ENCODE assay signal across 13 cellular contexts in the genomic region with DNA sequence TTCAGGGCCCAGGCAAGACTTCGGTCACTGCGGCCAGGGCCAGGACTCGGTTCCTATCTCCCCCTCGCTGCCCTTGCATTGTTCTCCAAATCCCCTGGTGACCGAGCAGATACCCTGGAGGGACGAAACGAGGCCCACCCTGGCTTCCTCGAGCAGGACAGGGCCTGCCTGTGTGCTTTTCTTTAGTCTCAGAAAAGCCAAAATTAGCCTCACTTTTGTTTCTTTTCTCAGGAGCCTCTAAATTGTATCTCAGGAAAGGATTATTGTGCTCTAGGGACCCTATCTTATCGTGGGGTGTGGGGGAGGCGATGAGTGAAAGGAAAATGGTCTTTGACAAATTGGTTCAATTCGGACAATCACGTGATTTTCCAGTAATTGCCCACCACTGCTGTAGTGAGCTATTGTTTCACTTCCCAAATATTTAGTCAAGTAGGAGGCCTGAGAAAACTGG.
DNase-seq lines count a peak whose midpoint lies in the region; ATAC-seq, FAIRE-seq and TF ChIP-seq lines count a peak whose summit lies in the region.
"Had no signal": no experiment of that assay in that cellular context is flagged by ENCODE, and none has a peak within 500 bp of the region (broad histone marks: within the 10 kb centered on the region; RNA-seq: fewer than 3 reads in every experiment).

No MANE protein-coding gene starts in this region.

- H3K4me3 Mint-ChIP-seq in nephron progenitor cell, result peak overlapping the region; percentile 40
- no peak overlapping the region for H3K4me3 Mint-ChIP-seq in activated T-helper 1 cell treated with anti-CD3 and anti-CD28 coated beads, Interleukin-12 subunit alpha, Interleukin-12 subunit beta, Interleukin-2, Interleukin-4 antibody, amounts not matched to agents 30 ng/mL and 10 ng/mL and 1 ng/mL, durations not matched to agents 14 hours and 24 hours and 36 hours

- H3K27me3 ChIP-seq in heart left ventricle (peaks cover 0 to under 1% (median 0%) of the 10 kb centered on the region in 9 donors), H1 (replicated peaks in 1 of 4; ENCODE audit: control insufficient read depth in 3 of 4, extremely low read depth in 1 of 4, insufficient read depth in 3 of 4, low read length in 3 of 4) (no peaks in the 10 kb centered on the region), upper lobe of left lung (no peaks in the 10 kb centered on the region), MG63 (no peaks in the 10 kb centered on the region)
- H3K27me3 ChIP-seq: colonic mucosa, right lobe of liver, suprapubic skin had no signal

- H3K36me3 Mint-ChIP-seq in nephron progenitor cell (ENCODE audit: low read depth), result no peaks in the 10 kb centered on the region
- H3K36me3 Mint-ChIP-seq in activated T-helper 1 cell treated with anti-CD3 and anti-CD28 coated beads, Interleukin-12 subunit alpha, Interleukin-12 subunit beta, Interleukin-2, Interleukin-4 antibody, amounts not matched to agents 30 ng/mL and 10 ng/mL and 1 ng/mL, durations not matched to agents 14 hours and 24 hours and 36 hours (ENCODE audit: low read depth), result no peaks in the 10 kb centered on the region

- POLR2A ChIA-PET in H1 (lab: Charles Lee; ENCODE audit: partially characterized antibody), result interaction anchor here (1.5 kb wide), 1 partner anchor 86 kb away, joined by 4 read pairs; no protein-coding TSS in a partner anchor

- H3K9me3 Mint-ChIP-seq in nephron progenitor cell, result peaks cover 5% of the 10 kb centered on the region
- no peaks in the 10 kb centered on the region for H3K9me3 Mint-ChIP-seq in activated T-helper 1 cell treated with anti-CD3 and anti-CD28 coated beads, Interleukin-12 subunit alpha, Interleukin-12 subunit beta, Interleukin-2, Interleukin-4 antibody, amounts not matched to agents 30 ng/mL and 10 ng/mL and 1 ng/mL, durations not matched to agents 14 hours and 24 hours and 36 hours

- TF ChIP-seq POLR2A in heart left ventricle (IDR thresholded peaks at IDR 0.05) (no peak), H1 (IDR thresholded peaks at IDR 0.05; ENCODE audit: control extremely low read depth in 1 of 2, low read depth in 2 of 2, low read length in 2 of 2) (no peak), upper lobe of left lung (IDR thresholded peaks at IDR 0.05) (no peak)

- no peak overlapping the region for H3K23ac ChIP-seq in H1 (ENCODE audit: insufficient read length)

- 48 to 67% (median 51%) methylated on average over 12 of the region's 12 CpGs for WGBS in heart left ventricle, 4 donors
- 91% methylated on average over 12 of the region's 12 CpGs; no CpG with 5 or more reads in 1 of the 2 experiments for WGBS in H1 (ENCODE audit: extremely low coverage in 1 of 2, insufficient coverage in 1 of 2, insufficient read length in 1 of 2, insufficient replicate concordance in 2 of 2, low coverage in 1 of 2, low lambda C conversion rate in 2 of 2, missing lambda C conversion rate in 1 of 2), 2 experiments
- WGBS in upper lobe of left lung, 2 donors, result 59 to 77% methylated on average over 12 of the region's 12 CpGs

- TF ChIP-seq CTCF in heart left ventricle (IDR thresholded peaks at IDR 0.05), result no peak
- no peak for TF ChIP-seq CTCF in H1 (IDR thresholded peaks at IDR 0.05; ENCODE audit: control extremely low read depth in 1 of 3, insufficient read depth in 1 of 3, low read depth in 1 of 3, low read length in 3 of 3)
- no peak for TF ChIP-seq CTCF in nephron progenitor cell (IDR thresholded peaks at IDR 0.05)
- TF ChIP-seq CTCF in upper lobe of left lung (IDR thresholded peaks at IDR 0.05), result no peak

- ATAC-seq in heart left ventricle (peak in 2 of 4 donors; percentile 14 to 27), Right ventricle myocardium superior (ENCODE audit: poor library complexity) (no peak), upper lobe of left lung (ENCODE audit: low FRiP score in 2 of 2) (no peak)

- H3K56ac ChIP-seq in H1 (replicated peaks; ENCODE audit: insufficient read length, low read depth, low read length), result no peak overlapping the region

- no peak overlapping the region for H4K91ac ChIP-seq in H1 (replicated peaks; ENCODE audit: insufficient read length, low read length)

- H4K5ac ChIP-seq in H1 (ENCODE audit: insufficient read length, low read depth, low read length), result no peak overlapping the region

- H3K36me3 ChIP-seq in heart left ventricle, result no peaks in the 10 kb centered on the region
- H3K36me3 ChIP-seq in H1 (ENCODE audit: control insufficient read depth in 2 of 4, insufficient read depth in 4 of 4, low read length in 3 of 4), result no peaks in the 10 kb centered on the region
- no peaks in the 10 kb centered on the region for H3K36me3 ChIP-seq in upper lobe of left lung
- H3K36me3 ChIP-seq in MG63, result no peaks in the 10 kb centered on the region
- H3K36me3 ChIP-seq: colonic mucosa, right lobe of liver, suprapubic skin had no signal

- no peak overlapping the region for H3K4me2 ChIP-seq in H1 (ENCODE audit: insufficient read depth in 1 of 2, low read depth in 2 of 2, low read length in 2 of 2)

- H3K79me2 ChIP-seq in H1 (ENCODE audit: control insufficient read depth in 1 of 2, insufficient read depth in 2 of 2, low read length in 2 of 2), result no peaks in the 10 kb centered on the region

- H2AK5ac ChIP-seq in H1 (ENCODE audit: low read depth, low read length), result no peak overlapping the region

- H3K27me3 Mint-ChIP-seq in nephron progenitor cell (ENCODE audit: low read depth, poor library complexity), result peaks cover 24% of the 10 kb centered on the region
- H3K27me3 Mint-ChIP-seq in activated T-helper 1 cell treated with anti-CD3 and anti-CD28 coated beads, Interleukin-12 subunit alpha, Interleukin-12 subunit beta, Interleukin-2, Interleukin-4 antibody, amounts not matched to agents 30 ng/mL and 10 ng/mL and 1 ng/mL, durations not matched to agents 14 hours and 24 hours and 36 hours (ENCODE audit: insufficient read depth), result peaks cover 31% of the 10 kb centered on the region

- no peak overlapping the region for H2BK20ac ChIP-seq in H1 (ENCODE audit: low read length)

- peaks cover 59% of the 10 kb centered on the region for H3K4me1 Mint-ChIP-seq in nephron progenitor cell
- peaks cover 10% of the 10 kb centered on the region for H3K4me1 Mint-ChIP-seq in activated T-helper 1 cell treated with anti-CD3 and anti-CD28 coated beads, Interleukin-12 subunit alpha, Interleukin-12 subunit beta, Interleukin-2, Interleukin-4 antibody, amounts not matched to agents 30 ng/mL and 10 ng/mL and 1 ng/mL, durations not matched to agents 14 hours and 24 hours and 36 hours (ENCODE audit: low read depth)

- no peak overlapping the region for H3K9ac ChIP-seq in H1 (replicated peaks in 1 of 4; ENCODE audit: extremely low read depth in 1 of 4, low read depth in 3 of 4, low read length in 3 of 4)

- no peak overlapping the region for H2BK15ac ChIP-seq in H1 (ENCODE audit: low read length)

- intact Hi-C loops in heart left ventricle (cut with DNase I) (loop anchor here in 8 of 10 donors (5.0 kb wide), 4 partner anchors 44 to 99 kb away; partner anchors contain the start of gene ATP13A3 (in 5 of the 8)), Right ventricle myocardium superior (cut with DNase I) (no loop called here)
- intact Hi-C loops in activated T-helper 1 cell treated with anti-CD3 and anti-CD28 coated beads, Interleukin-12 subunit alpha, Interleukin-12 subunit beta, Interleukin-2, Interleukin-4 antibody, amounts not matched to agents 30 ng/mL and 10 ng/mL and 1 ng/mL, durations not matched to agents 14 hours and 24 hours and 36 hours (cut with micrococcal nuclease), result loop anchor here (5.0 kb wide), 1 partner anchor 239 kb away; no protein-coding TSS in a partner anchor

- FAIRE-seq in H1 (lab: Jason Lieb, UNC), result no peak
- FAIRE-seq: keratinocyte had no signal

- H3K4me1 ChIP-seq in heart left ventricle, result peaks cover 0 to 68% (median 31%) of the 10 kb centered on the region in 12 donors
- no peaks in the 10 kb centered on the region for H3K4me1 ChIP-seq in H1 (replicated peaks in 1 of 4; ENCODE audit: control insufficient read depth in 3 of 4, insufficient read depth in 4 of 4, low read length in 3 of 4)
- H3K4me1 ChIP-seq in upper lobe of left lung, result peaks cover 12 to 34% (median 23%) of the 10 kb centered on the region in 4 donors
- H3K4me1 ChIP-seq: colonic mucosa had no signal

- peak overlapping the region; percentile 99 for H3K27ac Mint-ChIP-seq in nephron progenitor cell
- H3K27ac Mint-ChIP-seq in activated T-helper 1 cell treated with anti-CD3 and anti-CD28 coated beads, Interleukin-12 subunit alpha, Interleukin-12 subunit beta, Interleukin-2, Interleukin-4 antibody, amounts not matched to agents 30 ng/mL and 10 ng/mL and 1 ng/mL, durations not matched to agents 14 hours and 24 hours and 36 hours, result no peak overlapping the region

- H3K4me3 ChIP-seq in heart left ventricle (peak overlapping the region in 2 of 12 donors; percentile 0 to 16), H1 (ENCODE audit: extremely low read depth in 1 of 4, insufficient read depth in 2 of 4, low read depth in 3 of 4, low read length in 4 of 4) (no peak overlapping the region), upper lobe of left lung (no peak overlapping the region), MG63 (no peak overlapping the region)
- H3K4me3 ChIP-seq: colonic mucosa, right lobe of liver, suprapubic skin had no signal

- H3K79me1 ChIP-seq in H1 (ENCODE audit: low read depth, low read length), result no peaks in the 10 kb centered on the region

- H2BK12ac ChIP-seq in H1 (ENCODE audit: low read depth, low read length), result no peak overlapping the region

- no peak for TF ChIP-seq RAD21 in H1 (IDR thresholded peaks at IDR 0.05 in 1 of 2, conservative IDR thresholded peaks at IDR 0.05 in 1 of 2; ENCODE audit: low read depth in 2 of 2, low read length in 2 of 2)

- H3K23me2 ChIP-seq in H1 (ENCODE audit: low read depth, low read length), result no peaks in the 10 kb centered on the region

- H3K14ac ChIP-seq in H1 (ENCODE audit: insufficient read length), result no peak overlapping the region

- CTCF ChIA-PET in H1 (lab: Charles Lee; ENCODE audit: partially characterized antibody), result interaction anchor here (0.7 to 5.4 kb wide), 7 partner anchors 16 to 138 kb away, joined by 3 to 48 read pairs (median 4); no protein-coding TSS in a partner anchor

- H3K27ac ChIP-seq in heart left ventricle (peak overlapping the region; percentile 55 to 91 (median 86)), H1 (ENCODE audit: low read depth, low read length) (no peak overlapping the region), upper lobe of left lung (peak overlapping the region in 1 of 4 donors; percentile 40)
- H3K27ac ChIP-seq: colonic mucosa had no signal

- H2BK5ac ChIP-seq in H1 (ENCODE audit: low read depth, low read length), result no peak overlapping the region

- H3K9me3 ChIP-seq in heart left ventricle (no peaks in the 10 kb centered on the region), H1 (ENCODE audit: insufficient read depth in 2 of 2, low read depth in 1 of 2, low read length in 1 of 2) (no peaks in the 10 kb centered on the region), upper lobe of left lung (no peaks in the 10 kb centered on the region), MG63 (0 out of 2 replicates have a peak, but pooled peaks cover 3% of the 10 kb centered on the region)
- H3K9me3 ChIP-seq: colonic mucosa, right lobe of liver, suprapubic skin had no signal

- TF ChIP-seq EP300 in H1 (IDR thresholded peaks at IDR 0.05; ENCODE audit: borderline replicate concordance in 1 of 2, low read depth in 2 of 2, low read length in 2 of 2), result no peak
- TF ChIP-seq EP300 in upper lobe of left lung (IDR thresholded peaks at IDR 0.05), result no peak

- no peak overlapping the region for H2BK120ac ChIP-seq in H1 (replicated peaks; ENCODE audit: low read depth, low read length)

- H2AFZ ChIP-seq in H1 (ENCODE audit: low read length), result 0 out of 2 replicates have a peak overlapping the region, but pooled peaks have one; percentile 46

- DNase-seq in heart left ventricle (peak in 2 of 5 donors; percentile 45 to 67), Right ventricle myocardium superior (no peak), H1 (ENCODE audit: low read depth in 1 of 2, low spot score in 2 of 2) (no peak), nephron progenitor cell (no peak), C1 segment of cervical spinal cord (lab: John Stamatoyannopoulos, UW) (no peak), upper lobe of left lung (no peak), MG63 (no peak)
- DNase-seq in activated T-helper 1 cell treated with anti-CD3 and anti-CD28 coated beads, Interleukin-12 subunit alpha, Interleukin-12 subunit beta, Interleukin-2, Interleukin-4 antibody, amounts not matched to agents 30 ng/mL and 10 ng/mL and 1 ng/mL, durations not matched to agents 14 hours and 24 hours and 36 hours (ENCODE audit: low spot score), result no peak
- DNase-seq: colonic mucosa, NCI-H2029 treated with DMSO at 0.1 percent for 48 hours had no signal

- no peak overlapping the region for H3K4ac ChIP-seq in H1 (replicated peaks; ENCODE audit: insufficient read length, low read depth, low read length)

- no peak overlapping the region for H4K8ac ChIP-seq in H1 (ENCODE audit: extremely low read depth, insufficient read depth, low read length)

- no peak overlapping the region for H3K18ac ChIP-seq in H1 (ENCODE audit: extremely low read depth, low read length)

- no peaks in the 10 kb centered on the region for H4K20me1 ChIP-seq in H1 (replicated peaks in 1 of 2; ENCODE audit: control insufficient read depth in 1 of 2, insufficient read depth in 2 of 2, low read length in 2 of 2)
